ENCODE assay signal across 20 cellular contexts in the genomic region with DNA sequence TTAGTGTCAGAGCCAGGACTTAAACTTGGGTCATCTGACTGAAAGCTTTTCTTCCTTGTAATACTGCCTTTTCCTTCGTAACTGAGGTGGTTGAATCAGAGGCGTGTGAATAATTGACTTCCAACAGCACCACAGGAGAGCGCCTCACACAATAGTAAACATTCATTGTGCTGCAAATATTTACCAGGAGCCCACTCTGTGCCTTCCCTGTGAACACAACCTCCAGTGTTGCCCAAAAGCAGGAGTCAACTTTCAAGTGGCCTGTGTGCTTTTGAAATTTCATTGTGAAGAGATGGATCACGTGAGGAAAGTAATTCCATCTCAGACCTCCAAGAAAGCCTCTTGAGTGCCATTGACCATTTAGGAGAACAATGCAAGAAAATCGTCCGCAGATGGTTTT.
DNase-seq lines count a peak whose midpoint lies in the region; ATAC-seq and TF ChIP-seq lines count a peak whose summit lies in the region.
"Had no signal": no experiment of that assay in that cellular context is flagged by ENCODE, and none has a peak within 500 bp of the region (broad histone marks: within the 10 kb centered on the region; RNA-seq: fewer than 3 reads in every experiment).

No MANE protein-coding gene starts in this region.

- H3K27me3 ChIP-seq in left lung: no peaks in the 10 kb centered on the region
- 0 out of 2 replicates have a peak, but pooled peaks cover 2% of the 10 kb centered on the region for H3K27me3 ChIP-seq in MG63
- H3K27me3 ChIP-seq: BLaER1, foreskin keratinocyte had no signal

- intact Hi-C loops in left lung (cut with DNase I): no loop called here

- H3K27ac ChIP-seq in VCaP (peak overlapping the region; percentile 71), left lung (no peak overlapping the region)
- H3K27ac ChIP-seq: BLaER1, foreskin keratinocyte had no signal

- H3K27ac Mint-ChIP-seq in activated T-cell treated with anti-CD3 and anti-CD28 coated beads, Interleukin-2, amount 50 U/mL, for 72 hours: no peak overlapping the region

- H3K27me3 Mint-ChIP-seq in activated T-cell treated with anti-CD3 and anti-CD28 coated beads, Interleukin-2, amount 50 U/mL, for 72 hours (ENCODE audit: low read depth): peaks cover 17% of the 10 kb centered on the region

- DNase-seq in NCI-H1417 (lab: John Stamatoyannopoulos, UW) (peak in 2 of 3 experiments; percentile 3 to 78), NCI-H1417 treated with DMSO at 0.1 percent for 48 hours (lab: John Stamatoyannopoulos, UW) (no peak), left lung (no peak), NCI-H2227 (lab: John Stamatoyannopoulos, UW; ENCODE audit: unreplicated experiment) (no peak), MG63 (no peak)
- DNase-seq in activated T-cell treated with anti-CD3 and anti-CD28 coated beads, Interleukin-2, amount 50 U/mL, for 72 hours: no peak
- DNase-seq: 8988T; activated CD4-positive, alpha-beta T cell treated with anti-CD3 and anti-CD28 coated beads, Interleukin-2, amount 50 U/mL, for 1 hour; activated naive CD4-positive, alpha-beta T cell treated with anti-CD3 and anti-CD28 coated beads, Interleukin-2, amount 50 U/mL, for 16 hours; DMS 273 treated with DMSO at 0.1 percent for 48 hours; foreskin keratinocyte; HCEC 1CT; mammary epithelial cell; NCI-H1436; NCI-H526; SK-N-SH had no signal

- H3K4me1 ChIP-seq in left lung: no peaks in the 10 kb centered on the region
- H3K4me1 ChIP-seq: BLaER1, foreskin keratinocyte had no signal

- no peak overlapping the region for H3K4me3 ChIP-seq in left lung
- no peak overlapping the region for H3K4me3 ChIP-seq in MG63
- H3K4me3 ChIP-seq: BLaER1 had no signal

- no peaks in the 10 kb centered on the region for H3K36me3 Mint-ChIP-seq in activated T-cell treated with anti-CD3 and anti-CD28 coated beads, Interleukin-2, amount 50 U/mL, for 72 hours (ENCODE audit: insufficient read depth in 2 of 2)

- H3K4me1 Mint-ChIP-seq in activated T-cell treated with anti-CD3 and anti-CD28 coated beads, Interleukin-2, amount 50 U/mL, for 72 hours (ENCODE audit: low read depth): no peaks in the 10 kb centered on the region
- H3K4me1 Mint-ChIP-seq: nephron had no signal

- ATAC-seq in left lung (peak; percentile 69), GM18505 (IDR thresholded peaks at IDR 0.05; ENCODE audit: unreplicated experiment) (no peak)
- ATAC-seq in activated T-cell treated with anti-CD3 and anti-CD28 coated beads, Interleukin-2, amount 50 U/mL, for 72 hours (replicated peaks in 1 of 2): no peak
- ATAC-seq: foreskin keratinocyte had no signal

- H3K36me3 ChIP-seq in left lung (no peaks in the 10 kb centered on the region), MG63 (no peaks in the 10 kb centered on the region)
- H3K36me3 ChIP-seq: BLaER1 had no signal

- H3K9me3 ChIP-seq in left lung (no peaks in the 10 kb centered on the region), MG63 (peaks cover 6% of the 10 kb centered on the region)
- H3K9me3 ChIP-seq: BLaER1, SK-N-SH had no signal

- TF ChIP-seq CTCF in VCaP (conservative IDR thresholded peaks at IDR 0.05): no peak
- TF ChIP-seq CTCF in left lung (IDR thresholded peaks at IDR 0.05): no peak

- TF ChIP-seq POLR2A in GM18505 (IDR thresholded peaks at IDR 0.05; ENCODE audit: borderline replicate concordance, extremely low read depth, insufficient read depth, insufficient read length): no peak

- H3K9me3 Mint-ChIP-seq in activated T-cell treated with anti-CD3 and anti-CD28 coated beads, Interleukin-2, amount 50 U/mL, for 72 hours: no peaks in the 10 kb centered on the region

- H3K4me3 Mint-ChIP-seq in activated T-cell treated with anti-CD3 and anti-CD28 coated beads, Interleukin-2, amount 50 U/mL, for 72 hours: no peak overlapping the region
- H3K4me3 Mint-ChIP-seq: nephron had no signal

Comparison
In these comparisons a context has a peak if more than half of its experiments do, and no peak if none do; other contexts are left out.
1. DNase-seq: peak in NCI-H1417 (2 of 3); none in NCI-H1417 treated with DMSO at 0.1 percent for 48 hours (single experiment), left lung (0 of 2), NCI-H2227 (single experiment), activated T-cell treated with anti-CD3 and anti-CD28 coated beads, Interleukin-2, amount 50 U/mL, for 72 hours (0 of 2) and MG63 (single experiment).